ENCODE assay signal across 1 cellular context in the genomic region with DNA sequence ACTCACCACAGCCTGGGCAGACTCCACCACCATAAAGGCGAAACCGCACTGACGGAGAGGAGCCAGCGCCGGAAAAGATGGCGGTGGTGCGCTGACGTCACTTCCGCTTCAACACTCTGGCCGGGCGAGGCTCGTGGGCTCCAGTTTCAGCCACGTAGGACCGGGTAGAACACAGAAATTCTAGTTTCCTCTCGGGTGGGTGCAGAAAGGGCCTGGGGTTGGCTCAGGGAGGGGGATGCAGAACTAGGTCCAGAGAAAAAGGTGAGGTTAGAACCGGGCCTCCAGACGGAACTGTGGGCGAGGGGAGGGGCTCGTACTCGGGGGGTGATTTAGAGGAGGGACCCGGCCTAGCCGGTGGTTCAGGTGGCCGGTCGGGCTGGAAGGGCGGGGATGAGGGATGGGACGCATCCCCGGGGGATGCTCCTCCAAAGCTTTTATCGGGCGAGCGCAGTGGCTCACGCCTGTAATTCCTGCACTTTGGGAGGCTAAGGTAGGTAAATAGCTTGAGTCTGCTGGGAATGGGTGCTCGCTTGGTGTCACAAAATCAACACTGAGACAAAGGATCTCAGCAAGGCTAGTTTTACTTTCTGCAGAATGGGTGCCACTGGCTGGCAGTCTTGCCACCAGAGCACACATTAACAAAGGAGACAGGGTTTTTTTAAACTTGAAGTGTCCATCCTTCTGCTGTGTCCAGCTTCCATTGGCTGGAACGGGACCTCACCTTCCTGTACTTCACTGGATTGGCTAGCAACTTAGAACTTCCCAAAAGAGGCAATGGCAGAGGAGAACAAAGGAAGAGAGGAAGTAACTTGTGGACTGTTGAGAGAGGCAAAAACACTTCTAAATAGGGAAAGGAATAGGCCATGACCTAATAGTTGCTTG.
A peak's percentile ranks its signal among the peaks of the same experiment; 100 is the strongest.
TF ChIP-seq lines count a peak whose summit lies in the region.

ZNF561 (minus strand) TSS at position 77 of the 882 bp plus-strand sequence. CDS start 1,776 bp downstream, outside the sequence.

TF ChIP-seq in HepG2, 621 proteins besides CTCF, POLR2A, EP300 and RAD21 (continued from another document and continues in another):
- TF ChIP-seq, protein P1, sequence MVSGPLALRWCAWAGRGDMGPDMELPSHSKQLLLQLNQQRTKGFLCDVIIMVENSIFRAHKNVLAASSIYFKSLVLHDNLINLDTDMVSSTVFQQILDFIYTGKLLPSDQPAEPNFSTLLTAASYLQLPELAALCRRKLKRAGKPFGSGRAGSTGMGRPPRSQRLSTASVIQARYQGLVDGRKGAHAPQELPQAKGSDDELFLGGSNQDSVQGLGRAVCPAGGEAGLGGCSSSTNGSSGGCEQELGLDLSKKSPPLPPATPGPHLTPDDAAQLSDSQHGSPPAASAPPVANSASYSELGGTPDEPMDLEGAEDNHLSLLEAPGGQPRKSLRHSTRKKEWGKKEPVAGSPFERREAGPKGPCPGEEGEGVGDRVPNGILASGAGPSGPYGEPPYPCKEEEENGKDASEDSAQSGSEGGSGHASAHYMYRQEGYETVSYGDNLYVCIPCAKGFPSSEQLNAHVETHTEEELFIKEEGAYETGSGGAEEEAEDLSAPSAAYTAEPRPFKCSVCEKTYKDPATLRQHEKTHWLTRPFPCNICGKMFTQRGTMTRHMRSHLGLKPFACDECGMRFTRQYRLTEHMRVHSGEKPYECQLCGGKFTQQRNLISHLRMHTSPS (CRISPR knock-in tag; IDR thresholded peaks at IDR 0.05; ENCODE audit: low read depth), result no peak
- TF ChIP-seq SAP130 (CRISPR knock-in tag; IDR thresholded peaks at IDR 0.05; ENCODE audit: low read depth), result peak; percentile 85
- TF ChIP-seq TAF1 (CRISPR knock-in tag; IDR thresholded peaks at IDR 0.05), result peak; percentile 86
- TF ChIP-seq SPEN (CRISPR knock-in tag; IDR thresholded peaks at IDR 0.05; ENCODE audit: low read depth), result peak; percentile 94
- 0 out of 2 replicates have a peak, but pooled peaks have one; percentile 59 for TF ChIP-seq JUND (CRISPR knock-in tag; IDR thresholded peaks at IDR 0.05)
- no peak for TF ChIP-seq ZFP36L2 (CRISPR knock-in tag; IDR thresholded peaks at IDR 0.05)
- TF ChIP-seq MAFF (IDR thresholded peaks at IDR 0.05; ENCODE audit: low read depth, low read length), result no peak
- TF ChIP-seq MYC (CRISPR knock-in tag; IDR thresholded peaks at IDR 0.05; ENCODE audit: borderline replicate concordance), result peak; percentile 63; the same call in 1 of the 2 replicates
- TF ChIP-seq, protein P2, sequence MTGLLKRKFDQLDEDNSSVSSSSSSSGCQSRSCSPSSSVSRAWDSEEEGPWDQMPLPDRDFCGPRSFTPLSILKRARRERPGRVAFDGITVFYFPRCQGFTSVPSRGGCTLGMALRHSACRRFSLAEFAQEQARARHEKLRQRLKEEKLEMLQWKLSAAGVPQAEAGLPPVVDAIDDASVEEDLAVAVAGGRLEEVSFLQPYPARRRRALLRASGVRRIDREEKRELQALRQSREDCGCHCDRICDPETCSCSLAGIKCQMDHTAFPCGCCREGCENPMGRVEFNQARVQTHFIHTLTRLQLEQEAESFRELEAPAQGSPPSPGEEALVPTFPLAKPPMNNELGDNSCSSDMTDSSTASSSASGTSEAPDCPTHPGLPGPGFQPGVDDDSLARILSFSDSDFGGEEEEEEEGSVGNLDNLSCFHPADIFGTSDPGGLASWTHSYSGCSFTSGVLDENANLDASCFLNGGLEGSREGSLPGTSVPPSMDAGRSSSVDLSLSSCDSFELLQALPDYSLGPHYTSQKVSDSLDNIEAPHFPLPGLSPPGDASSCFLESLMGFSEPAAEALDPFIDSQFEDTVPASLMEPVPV (CRISPR knock-in tag; IDR thresholded peaks at IDR 0.05), result no peak
- no peak; the same call in 1 of the 2 replicates for TF ChIP-seq ZNF460 (CRISPR knock-in tag; IDR thresholded peaks at IDR 0.05; ENCODE audit: borderline replicate concordance)
- no peak for TF ChIP-seq FUBP1 (CRISPR knock-in tag; IDR thresholded peaks at IDR 0.05; ENCODE audit: borderline replicate concordance)
- TF ChIP-seq ZNF572 (CRISPR knock-in tag; IDR thresholded peaks at IDR 0.05), result no peak
- TF ChIP-seq SRSF4 (IDR thresholded peaks at IDR 0.05; ENCODE audit: low read depth, low read length, poor library complexity, severe bottlenecking), result no peak
- 0 out of 2 replicates have a peak, but pooled peaks have one; percentile 50 for TF ChIP-seq FOXJ3 (CRISPR knock-in tag; IDR thresholded peaks at IDR 0.05; ENCODE audit: borderline replicate concordance)
- TF ChIP-seq ZKSCAN1 (IDR thresholded peaks at IDR 0.05; ENCODE audit: low read length), result peak; percentile 38; the same call in 1 of the 2 replicates
- no peak for TF ChIP-seq ZNF878 (CRISPR knock-in tag; IDR thresholded peaks at IDR 0.05)
- TF ChIP-seq FOXO1 (CRISPR knock-in tag; IDR thresholded peaks at IDR 0.05), result peak; percentile 9; the same call in 1 of the 2 replicates
- TF ChIP-seq MBD4 (IDR thresholded peaks at IDR 0.05; ENCODE audit: borderline replicate concordance, low read length), result no peak
- no peak for TF ChIP-seq ZNF337 (CRISPR knock-in tag; IDR thresholded peaks at IDR 0.05; ENCODE audit: borderline replicate concordance, low read depth)
- TF ChIP-seq ZNF263 (CRISPR knock-in tag; IDR thresholded peaks at IDR 0.05), result peak; percentile 97
- TF ChIP-seq KDM6A (CRISPR knock-in tag; IDR thresholded peaks at IDR 0.05; ENCODE audit: low read depth), result no peak
- TF ChIP-seq CBX5 (CRISPR knock-in tag; IDR thresholded peaks at IDR 0.05; ENCODE audit: borderline replicate concordance), result no peak
- no peak for TF ChIP-seq RFX3 (CRISPR knock-in tag; IDR thresholded peaks at IDR 0.05)
- 0 out of 2 replicates have a peak, but pooled peaks have one; percentile 32 for TF ChIP-seq ELF1 (CRISPR knock-in tag; IDR thresholded peaks at IDR 0.05)
- no peak for TF ChIP-seq MATR3 (CRISPR knock-in tag; IDR thresholded peaks at IDR 0.05)
- peak; percentile 85; the same call in 1 of the 2 replicates for TF ChIP-seq ZSCAN20 (CRISPR knock-in tag; IDR thresholded peaks at IDR 0.05; ENCODE audit: borderline replicate concordance)
- no peak for TF ChIP-seq ZNF333 (CRISPR knock-in tag; IDR thresholded peaks at IDR 0.05; ENCODE audit: borderline replicate concordance)
- no peak for TF ChIP-seq ZFAT (CRISPR knock-in tag; conservative IDR thresholded peaks at IDR 0.05)
- no peak for TF ChIP-seq ZNF33A (CRISPR knock-in tag; IDR thresholded peaks at IDR 0.05; ENCODE audit: borderline replicate concordance)
- no peak; the same call in 1 of the 2 replicates for TF ChIP-seq AHR (CRISPR knock-in tag; IDR thresholded peaks at IDR 0.05)
- TF ChIP-seq, protein P3, sequence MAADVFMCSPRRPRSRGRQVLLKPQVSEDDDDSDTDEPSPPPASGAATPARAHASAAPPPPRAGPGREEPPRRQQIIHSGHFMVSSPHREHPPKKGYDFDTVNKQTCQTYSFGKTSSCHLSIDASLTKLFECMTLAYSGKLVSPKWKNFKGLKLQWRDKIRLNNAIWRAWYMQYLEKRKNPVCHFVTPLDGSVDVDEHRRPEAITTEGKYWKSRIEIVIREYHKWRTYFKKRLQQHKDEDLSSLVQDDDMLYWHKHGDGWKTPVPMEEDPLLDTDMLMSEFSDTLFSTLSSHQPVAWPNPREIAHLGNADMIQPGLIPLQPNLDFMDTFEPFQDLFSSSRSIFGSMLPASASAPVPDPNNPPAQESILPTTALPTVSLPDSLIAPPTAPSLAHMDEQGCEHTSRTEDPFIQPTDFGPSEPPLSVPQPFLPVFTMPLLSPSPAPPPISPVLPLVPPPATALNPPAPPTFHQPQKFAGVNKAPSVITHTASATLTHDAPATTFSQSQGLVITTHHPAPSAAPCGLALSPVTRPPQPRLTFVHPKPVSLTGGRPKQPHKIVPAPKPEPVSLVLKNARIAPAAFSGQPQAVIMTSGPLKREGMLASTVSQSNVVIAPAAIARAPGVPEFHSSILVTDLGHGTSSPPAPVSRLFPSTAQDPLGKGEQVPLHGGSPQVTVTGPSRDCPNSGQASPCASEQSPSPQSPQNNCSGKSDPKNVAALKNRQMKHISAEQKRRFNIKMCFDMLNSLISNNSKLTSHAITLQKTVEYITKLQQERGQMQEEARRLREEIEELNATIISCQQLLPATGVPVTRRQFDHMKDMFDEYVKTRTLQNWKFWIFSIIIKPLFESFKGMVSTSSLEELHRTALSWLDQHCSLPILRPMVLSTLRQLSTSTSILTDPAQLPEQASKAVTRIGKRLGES (CRISPR knock-in tag; IDR thresholded peaks at IDR 0.05; ENCODE audit: borderline replicate concordance), result no peak
- peak; percentile 44; the same call in 1 of the 2 replicates for TF ChIP-seq SMAD3 (CRISPR knock-in tag; IDR thresholded peaks at IDR 0.05)
- TF ChIP-seq NFYB (CRISPR knock-in tag; IDR thresholded peaks at IDR 0.05), result peak; percentile 66
- TF ChIP-seq TCF12 (IDR thresholded peaks at IDR 0.05), result no peak
- peak; percentile 50 for TF ChIP-seq TCF12 (CRISPR knock-in tag; IDR thresholded peaks at IDR 0.05)
- TF ChIP-seq ZNF335 (CRISPR knock-in tag; IDR thresholded peaks at IDR 0.05), result peak; percentile 64; the same call in 1 of the 2 replicates
- TF ChIP-seq DMAP1 (CRISPR knock-in tag; IDR thresholded peaks at IDR 0.05), result peak; percentile 89
- TF ChIP-seq KLF12 (CRISPR knock-in tag; IDR thresholded peaks at IDR 0.05; ENCODE audit: borderline replicate concordance), result peak; percentile 83
- TF ChIP-seq, protein P4, sequence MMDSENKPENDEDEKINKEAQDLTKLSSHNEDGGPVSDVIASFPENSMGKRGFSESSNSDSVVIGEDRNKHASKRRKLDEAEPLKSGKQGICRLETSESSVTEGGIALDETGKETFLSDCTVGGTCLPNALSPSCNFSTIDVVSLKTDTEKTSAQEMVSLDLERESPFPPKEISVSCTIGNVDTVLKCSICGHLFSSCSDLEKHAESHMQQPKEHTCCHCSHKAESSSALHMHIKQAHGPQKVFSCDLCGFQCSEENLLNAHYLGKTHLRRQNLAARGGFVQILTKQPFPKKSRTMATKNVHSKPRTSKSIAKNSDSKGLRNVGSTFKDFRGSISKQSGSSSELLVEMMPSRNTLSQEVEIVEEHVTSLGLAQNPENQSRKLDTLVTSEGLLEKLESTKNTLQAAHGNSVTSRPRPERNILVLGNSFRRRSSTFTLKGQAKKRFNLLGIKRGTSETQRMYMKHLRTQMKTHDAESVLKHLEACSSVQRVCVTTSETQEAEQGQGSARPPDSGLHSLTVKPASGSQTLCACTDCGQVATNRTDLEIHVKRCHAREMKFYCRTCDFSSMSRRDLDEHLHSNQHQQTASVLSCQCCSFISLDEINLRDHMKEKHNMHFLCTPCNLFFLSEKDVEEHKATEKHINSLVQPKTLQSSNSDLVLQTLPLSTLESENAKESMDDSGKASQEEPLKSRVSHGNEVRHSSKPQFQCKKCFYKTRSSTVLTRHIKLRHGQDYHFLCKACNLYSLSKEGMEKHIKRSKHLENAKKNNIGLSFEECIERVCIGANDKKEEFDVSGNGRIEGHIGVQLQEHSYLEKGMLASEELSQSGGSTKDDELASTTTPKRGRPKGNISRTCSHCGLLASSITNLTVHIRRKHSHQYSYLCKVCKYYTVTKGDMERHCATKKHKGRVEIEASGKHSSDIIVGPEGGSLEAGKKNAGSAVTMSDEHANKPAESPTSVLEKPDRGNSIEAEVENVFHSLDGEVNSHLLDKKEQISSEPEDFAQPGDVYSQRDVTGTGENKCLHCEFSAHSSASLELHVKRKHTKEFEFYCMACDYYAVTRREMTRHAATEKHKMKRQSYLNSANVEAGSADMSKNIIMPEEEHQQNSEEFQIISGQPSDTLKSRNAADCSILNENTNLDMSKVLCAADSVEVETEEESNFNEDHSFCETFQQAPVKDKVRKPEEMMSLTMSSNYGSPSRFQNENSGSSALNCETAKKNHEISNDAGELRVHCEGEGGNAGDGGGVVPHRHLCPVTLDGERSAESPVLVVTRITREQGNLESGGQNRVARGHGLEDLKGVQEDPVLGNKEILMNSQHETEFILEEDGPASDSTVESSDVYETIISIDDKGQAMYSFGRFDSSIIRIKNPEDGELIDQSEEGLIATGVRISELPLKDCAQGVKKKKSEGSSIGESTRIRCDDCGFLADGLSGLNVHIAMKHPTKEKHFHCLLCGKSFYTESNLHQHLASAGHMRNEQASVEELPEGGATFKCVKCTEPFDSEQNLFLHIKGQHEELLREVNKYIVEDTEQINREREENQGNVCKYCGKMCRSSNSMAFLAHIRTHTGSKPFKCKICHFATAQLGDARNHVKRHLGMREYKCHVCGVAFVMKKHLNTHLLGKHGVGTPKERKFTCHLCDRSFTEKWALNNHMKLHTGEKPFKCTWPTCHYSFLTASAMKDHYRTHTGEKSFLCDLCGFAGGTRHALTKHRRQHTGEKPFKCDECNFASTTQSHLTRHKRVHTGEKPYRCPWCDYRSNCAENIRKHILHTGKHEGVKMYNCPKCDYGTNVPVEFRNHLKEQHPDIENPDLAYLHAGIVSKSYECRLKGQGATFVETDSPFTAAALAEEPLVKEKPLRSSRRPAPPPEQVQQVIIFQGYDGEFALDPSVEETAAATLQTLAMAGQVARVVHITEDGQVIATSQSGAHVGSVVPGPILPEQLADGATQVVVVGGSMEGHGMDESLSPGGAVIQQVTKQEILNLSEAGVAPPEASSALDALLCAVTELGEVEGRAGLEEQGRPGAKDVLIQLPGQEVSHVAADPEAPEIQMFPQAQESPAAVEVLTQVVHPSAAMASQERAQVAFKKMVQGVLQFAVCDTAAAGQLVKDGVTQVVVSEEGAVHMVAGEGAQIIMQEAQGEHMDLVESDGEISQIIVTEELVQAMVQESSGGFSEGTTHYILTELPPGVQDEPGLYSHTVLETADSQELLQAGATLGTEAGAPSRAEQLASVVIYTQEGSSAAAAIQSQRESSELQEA (CRISPR knock-in tag; IDR thresholded peaks at IDR 0.05; ENCODE audit: not compliant biosample characterization), result peak; percentile 81
- TF ChIP-seq, protein P5, sequence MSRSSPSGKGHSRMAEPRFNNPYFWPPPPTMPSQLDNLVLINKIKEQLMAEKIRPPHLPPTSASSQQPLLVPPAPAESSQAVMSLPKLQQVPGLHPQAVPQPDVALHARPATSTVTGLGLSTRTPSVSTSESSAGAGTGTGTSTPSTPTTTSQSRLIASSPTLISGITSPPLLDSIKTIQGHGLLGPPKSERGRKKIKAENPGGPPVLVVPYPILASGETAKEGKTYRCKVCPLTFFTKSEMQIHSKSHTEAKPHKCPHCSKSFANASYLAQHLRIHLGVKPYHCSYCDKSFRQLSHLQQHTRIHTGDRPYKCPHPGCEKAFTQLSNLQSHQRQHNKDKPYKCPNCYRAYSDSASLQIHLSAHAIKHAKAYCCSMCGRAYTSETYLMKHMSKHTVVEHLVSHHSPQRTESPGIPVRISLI (CRISPR knock-in tag; IDR thresholded peaks at IDR 0.05; ENCODE audit: borderline replicate concordance), result peak; percentile 26; the same call in 1 of the 2 replicates
- no peak for TF ChIP-seq RBM22 (optimal IDR thresholded peaks at IDR 0.05; ENCODE audit: low read length)
- TF ChIP-seq ZNF776 (CRISPR knock-in tag; IDR thresholded peaks at IDR 0.05), result peak; percentile 46; the same call in 1 of the 2 replicates
- TF ChIP-seq SMARCE1 (IDR thresholded peaks at IDR 0.05; ENCODE audit: borderline replicate concordance), result no peak
- peak; percentile 55; the same call in 1 of the 2 replicates for TF ChIP-seq SMAD1 (CRISPR knock-in tag; IDR thresholded peaks at IDR 0.05; ENCODE audit: borderline replicate concordance, low read depth)
